In the genomic region with DNA sequence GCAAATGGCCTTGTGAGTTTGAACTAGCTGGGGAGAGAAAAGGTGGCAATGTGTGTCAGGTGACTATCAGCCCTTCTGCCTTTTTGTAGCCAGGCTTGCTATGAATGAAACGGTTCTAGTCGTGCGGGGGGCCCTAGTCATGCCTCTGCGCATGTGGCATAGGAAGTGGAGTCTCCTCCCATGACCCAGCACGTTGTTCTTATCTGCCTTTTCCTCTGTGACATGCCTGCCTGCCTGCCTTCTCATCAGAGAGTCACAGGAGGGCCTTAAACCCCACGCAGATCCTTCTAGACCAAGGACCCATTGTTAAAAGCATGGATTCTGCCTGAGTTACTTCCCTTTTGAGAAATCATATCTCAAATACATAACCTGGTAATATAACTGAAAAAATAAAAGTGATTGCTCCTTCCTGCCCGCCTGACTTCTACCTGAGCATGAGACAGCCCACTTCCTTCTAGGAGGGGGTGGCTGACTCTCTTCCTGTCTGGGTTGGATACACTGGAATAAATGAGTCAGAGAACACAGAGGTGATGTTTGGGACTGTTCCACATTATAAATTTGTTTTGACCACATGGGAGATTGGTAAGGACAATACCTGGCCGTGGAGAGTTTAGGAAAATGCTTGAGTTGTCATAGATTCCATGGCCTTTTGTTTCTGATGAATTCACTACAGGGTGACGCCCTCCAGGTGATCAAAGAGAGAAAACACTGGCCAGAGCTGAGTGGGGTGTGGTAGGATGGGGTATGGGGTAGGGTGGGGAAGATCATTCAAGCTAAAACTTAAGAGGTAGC, we compare ENCODE assay signal across 1 cellular context.
A peak's percentile ranks its signal among the peaks of the same experiment; 100 is the strongest.
TF ChIP-seq lines count a peak whose summit lies in the region.

No MANE protein-coding gene starts in this region.

TF ChIP-seq in K562, 482 proteins besides CTCF, POLR2A, EP300 and RAD21 (continued from another document and continues in another):
- TF ChIP-seq, protein P1, sequence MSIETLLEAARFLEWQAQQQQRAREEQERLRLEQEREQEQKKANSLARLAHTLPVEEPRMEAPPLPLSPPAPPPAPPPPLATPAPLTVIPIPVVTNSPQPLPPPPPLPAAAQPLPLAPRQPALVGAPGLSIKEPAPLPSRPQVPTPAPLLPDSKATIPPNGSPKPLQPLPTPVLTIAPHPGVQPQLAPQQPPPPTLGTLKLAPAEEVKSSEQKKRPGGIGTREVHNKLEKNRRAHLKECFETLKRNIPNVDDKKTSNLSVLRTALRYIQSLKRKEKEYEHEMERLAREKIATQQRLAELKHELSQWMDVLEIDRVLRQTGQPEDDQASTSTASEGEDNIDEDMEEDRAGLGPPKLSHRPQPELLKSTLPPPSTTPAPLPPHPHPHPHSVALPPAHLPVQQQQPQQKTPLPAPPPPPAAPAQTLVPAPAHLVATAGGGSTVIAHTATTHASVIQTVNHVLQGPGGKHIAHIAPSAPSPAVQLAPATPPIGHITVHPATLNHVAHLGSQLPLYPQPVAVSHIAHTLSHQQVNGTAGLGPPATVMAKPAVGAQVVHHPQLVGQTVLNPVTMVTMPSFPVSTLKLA (conservative IDR thresholded peaks at IDR 0.05): peak; percentile 78 to 86
- TF ChIP-seq, protein P2, sequence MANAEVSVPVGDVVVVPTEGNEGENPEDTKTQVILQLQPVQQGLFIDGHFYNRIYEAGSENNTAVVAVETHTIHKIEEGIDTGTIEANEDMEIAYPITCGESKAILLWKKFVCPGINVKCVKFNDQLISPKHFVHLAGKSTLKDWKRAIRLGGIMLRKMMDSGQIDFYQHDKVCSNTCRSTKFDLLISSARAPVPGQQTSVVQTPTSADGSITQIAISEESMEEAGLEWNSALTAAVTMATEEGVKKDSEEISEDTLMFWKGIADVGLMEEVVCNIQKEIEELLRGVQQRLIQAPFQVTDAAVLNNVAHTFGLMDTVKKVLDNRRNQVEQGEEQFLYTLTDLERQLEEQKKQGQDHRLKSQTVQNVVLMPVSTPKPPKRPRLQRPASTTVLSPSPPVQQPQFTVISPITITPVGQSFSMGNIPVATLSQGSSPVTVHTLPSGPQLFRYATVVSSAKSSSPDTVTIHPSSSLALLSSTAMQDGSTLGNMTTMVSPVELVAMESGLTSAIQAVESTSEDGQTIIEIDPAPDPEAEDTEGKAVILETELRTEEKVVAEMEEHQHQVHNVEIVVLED (CRISPR knock-in tag; IDR thresholded peaks at IDR 0.05): no peak
- TF ChIP-seq, protein P3, sequence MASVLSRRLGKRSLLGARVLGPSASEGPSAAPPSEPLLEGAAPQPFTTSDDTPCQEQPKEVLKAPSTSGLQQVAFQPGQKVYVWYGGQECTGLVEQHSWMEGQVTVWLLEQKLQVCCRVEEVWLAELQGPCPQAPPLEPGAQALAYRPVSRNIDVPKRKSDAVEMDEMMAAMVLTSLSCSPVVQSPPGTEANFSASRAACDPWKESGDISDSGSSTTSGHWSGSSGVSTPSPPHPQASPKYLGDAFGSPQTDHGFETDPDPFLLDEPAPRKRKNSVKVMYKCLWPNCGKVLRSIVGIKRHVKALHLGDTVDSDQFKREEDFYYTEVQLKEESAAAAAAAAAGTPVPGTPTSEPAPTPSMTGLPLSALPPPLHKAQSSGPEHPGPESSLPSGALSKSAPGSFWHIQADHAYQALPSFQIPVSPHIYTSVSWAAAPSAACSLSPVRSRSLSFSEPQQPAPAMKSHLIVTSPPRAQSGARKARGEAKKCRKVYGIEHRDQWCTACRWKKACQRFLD (CRISPR knock-in tag; IDR thresholded peaks at IDR 0.05): peak; percentile 86
- TF ChIP-seq MAZ (CRISPR knock-in tag; conservative IDR thresholded peaks at IDR 0.05 in 1 of 2, IDR thresholded peaks at IDR 0.05 in 1 of 2) (peak in 1 of 2 experiments; percentile 34; a peak in 1 of 4 replicates), FOXA3 (CRISPR knock-in tag; conservative IDR thresholded peaks at IDR 0.05 in 1 of 2, IDR thresholded peaks at IDR 0.05 in 1 of 2) (0 out of 4 replicates have a peak, but pooled peaks of 1 of the 2 experiments have one; percentile 22), RBBP5 (IDR thresholded peaks at IDR 0.05; ENCODE audit: borderline replicate concordance, insufficient read depth, low read length, poor library complexity, severe bottlenecking) (no peak), KLF16 (IDR thresholded peaks at IDR 0.05) (0 out of 2 replicates have a peak, but pooled peaks have one; percentile 6), CBX1 (IDR thresholded peaks at IDR 0.05; ENCODE audit: low read depth) (no peak), TEAD4 (IDR thresholded peaks at IDR 0.05; ENCODE audit: low read length) (0 out of 2 replicates have a peak, but pooled peaks have one; percentile 49), TEAD4 (CRISPR knock-in tag; IDR thresholded peaks at IDR 0.05; ENCODE audit: borderline replicate concordance) (0 out of 2 replicates have a peak, but pooled peaks have one; percentile 52), NFATC3 (IDR thresholded peaks at IDR 0.05) (peak; percentile 94), MAFG (tag; conservative IDR thresholded peaks at IDR 0.05) (0 out of 2 replicates have a peak, but pooled peaks have one; percentile 13), TAL1 (IDR thresholded peaks at IDR 0.05) (peak; percentile 54; the same call in 1 of the 2 replicates), POLR2AphosphoS5 (IDR thresholded peaks at IDR 0.05; ENCODE audit: control insufficient read depth, insufficient read depth, low read depth, low read length) (peak; percentile 35; the same call in 1 of the 2 replicates), ZNF217 (CRISPR knock-in tag; IDR thresholded peaks at IDR 0.05) (no peak), ZNF316 (IDR thresholded peaks at IDR 0.05) (0 out of 2 replicates have a peak, but pooled peaks have one; percentile 8), CBFA2T2 (conservative IDR thresholded peaks at IDR 0.05) (peak; percentile 41; the same call in 1 of the 2 replicates), FOSL1 (tag; conservative IDR thresholded peaks at IDR 0.05) (peak; percentile 96)
- TF ChIP-seq, protein P4, sequence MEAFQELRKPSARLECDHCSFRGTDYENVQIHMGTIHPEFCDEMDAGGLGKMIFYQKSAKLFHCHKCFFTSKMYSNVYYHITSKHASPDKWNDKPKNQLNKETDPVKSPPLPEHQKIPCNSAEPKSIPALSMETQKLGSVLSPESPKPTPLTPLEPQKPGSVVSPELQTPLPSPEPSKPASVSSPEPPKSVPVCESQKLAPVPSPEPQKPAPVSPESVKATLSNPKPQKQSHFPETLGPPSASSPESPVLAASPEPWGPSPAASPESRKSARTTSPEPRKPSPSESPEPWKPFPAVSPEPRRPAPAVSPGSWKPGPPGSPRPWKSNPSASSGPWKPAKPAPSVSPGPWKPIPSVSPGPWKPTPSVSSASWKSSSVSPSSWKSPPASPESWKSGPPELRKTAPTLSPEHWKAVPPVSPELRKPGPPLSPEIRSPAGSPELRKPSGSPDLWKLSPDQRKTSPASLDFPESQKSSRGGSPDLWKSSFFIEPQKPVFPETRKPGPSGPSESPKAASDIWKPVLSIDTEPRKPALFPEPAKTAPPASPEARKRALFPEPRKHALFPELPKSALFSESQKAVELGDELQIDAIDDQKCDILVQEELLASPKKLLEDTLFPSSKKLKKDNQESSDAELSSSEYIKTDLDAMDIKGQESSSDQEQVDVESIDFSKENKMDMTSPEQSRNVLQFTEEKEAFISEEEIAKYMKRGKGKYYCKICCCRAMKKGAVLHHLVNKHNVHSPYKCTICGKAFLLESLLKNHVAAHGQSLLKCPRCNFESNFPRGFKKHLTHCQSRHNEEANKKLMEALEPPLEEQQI (IDR thresholded peaks at IDR 0.05): peak; percentile 59; the same call in 1 of the 2 replicates
- TF ChIP-seq, protein P5, sequence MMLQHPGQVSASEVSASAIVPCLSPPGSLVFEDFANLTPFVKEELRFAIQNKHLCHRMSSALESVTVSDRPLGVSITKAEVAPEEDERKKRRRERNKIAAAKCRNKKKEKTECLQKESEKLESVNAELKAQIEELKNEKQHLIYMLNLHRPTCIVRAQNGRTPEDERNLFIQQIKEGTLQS (IDR thresholded peaks at IDR 0.05): peak; percentile 69
- TF ChIP-seq, protein P5 (CRISPR knock-in tag; conservative IDR thresholded peaks at IDR 0.05): no peak
- TF ChIP-seq, protein P6, sequence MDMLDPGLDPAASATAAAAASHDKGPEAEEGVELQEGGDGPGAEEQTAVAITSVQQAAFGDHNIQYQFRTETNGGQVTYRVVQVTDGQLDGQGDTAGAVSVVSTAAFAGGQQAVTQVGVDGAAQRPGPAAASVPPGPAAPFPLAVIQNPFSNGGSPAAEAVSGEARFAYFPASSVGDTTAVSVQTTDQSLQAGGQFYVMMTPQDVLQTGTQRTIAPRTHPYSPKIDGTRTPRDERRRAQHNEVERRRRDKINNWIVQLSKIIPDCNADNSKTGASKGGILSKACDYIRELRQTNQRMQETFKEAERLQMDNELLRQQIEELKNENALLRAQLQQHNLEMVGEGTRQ (CRISPR knock-in tag; IDR thresholded peaks at IDR 0.05): peak; percentile 18; the same call in 1 of the 2 replicates
- TF ChIP-seq, protein P7, sequence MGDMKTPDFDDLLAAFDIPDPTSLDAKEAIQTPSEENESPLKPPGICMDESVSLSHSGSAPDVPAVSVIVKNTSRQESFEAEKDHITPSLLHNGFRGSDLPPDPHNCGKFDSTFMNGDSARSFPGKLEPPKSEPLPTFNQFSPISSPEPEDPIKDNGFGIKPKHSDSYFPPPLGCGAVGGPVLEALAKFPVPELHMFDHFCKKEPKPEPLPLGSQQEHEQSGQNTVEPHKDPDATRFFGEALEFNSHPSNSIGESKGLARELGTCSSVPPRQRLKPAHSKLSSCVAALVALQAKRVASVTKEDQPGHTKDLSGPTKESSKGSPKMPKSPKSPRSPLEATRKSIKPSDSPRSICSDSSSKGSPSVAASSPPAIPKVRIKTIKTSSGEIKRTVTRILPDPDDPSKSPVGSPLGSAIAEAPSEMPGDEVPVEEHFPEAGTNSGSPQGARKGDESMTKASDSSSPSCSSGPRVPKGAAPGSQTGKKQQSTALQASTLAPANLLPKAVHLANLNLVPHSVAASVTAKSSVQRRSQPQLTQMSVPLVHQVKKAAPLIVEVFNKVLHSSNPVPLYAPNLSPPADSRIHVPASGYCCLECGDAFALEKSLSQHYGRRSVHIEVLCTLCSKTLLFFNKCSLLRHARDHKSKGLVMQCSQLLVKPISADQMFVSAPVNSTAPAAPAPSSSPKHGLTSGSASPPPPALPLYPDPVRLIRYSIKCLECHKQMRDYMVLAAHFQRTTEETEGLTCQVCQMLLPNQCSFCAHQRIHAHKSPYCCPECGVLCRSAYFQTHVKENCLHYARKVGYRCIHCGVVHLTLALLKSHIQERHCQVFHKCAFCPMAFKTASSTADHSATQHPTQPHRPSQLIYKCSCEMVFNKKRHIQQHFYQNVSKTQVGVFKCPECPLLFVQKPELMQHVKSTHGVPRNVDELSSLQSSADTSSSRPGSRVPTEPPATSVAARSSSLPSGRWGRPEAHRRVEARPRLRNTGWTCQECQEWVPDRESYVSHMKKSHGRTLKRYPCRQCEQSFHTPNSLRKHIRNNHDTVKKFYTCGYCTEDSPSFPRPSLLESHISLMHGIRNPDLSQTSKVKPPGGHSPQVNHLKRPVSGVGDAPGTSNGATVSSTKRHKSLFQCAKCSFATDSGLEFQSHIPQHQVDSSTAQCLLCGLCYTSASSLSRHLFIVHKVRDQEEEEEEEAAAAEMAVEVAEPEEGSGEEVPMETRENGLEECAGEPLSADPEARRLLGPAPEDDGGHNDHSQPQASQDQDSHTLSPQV (IDR thresholded peaks at IDR 0.05): peak; percentile 94
- TF ChIP-seq, protein P8, sequence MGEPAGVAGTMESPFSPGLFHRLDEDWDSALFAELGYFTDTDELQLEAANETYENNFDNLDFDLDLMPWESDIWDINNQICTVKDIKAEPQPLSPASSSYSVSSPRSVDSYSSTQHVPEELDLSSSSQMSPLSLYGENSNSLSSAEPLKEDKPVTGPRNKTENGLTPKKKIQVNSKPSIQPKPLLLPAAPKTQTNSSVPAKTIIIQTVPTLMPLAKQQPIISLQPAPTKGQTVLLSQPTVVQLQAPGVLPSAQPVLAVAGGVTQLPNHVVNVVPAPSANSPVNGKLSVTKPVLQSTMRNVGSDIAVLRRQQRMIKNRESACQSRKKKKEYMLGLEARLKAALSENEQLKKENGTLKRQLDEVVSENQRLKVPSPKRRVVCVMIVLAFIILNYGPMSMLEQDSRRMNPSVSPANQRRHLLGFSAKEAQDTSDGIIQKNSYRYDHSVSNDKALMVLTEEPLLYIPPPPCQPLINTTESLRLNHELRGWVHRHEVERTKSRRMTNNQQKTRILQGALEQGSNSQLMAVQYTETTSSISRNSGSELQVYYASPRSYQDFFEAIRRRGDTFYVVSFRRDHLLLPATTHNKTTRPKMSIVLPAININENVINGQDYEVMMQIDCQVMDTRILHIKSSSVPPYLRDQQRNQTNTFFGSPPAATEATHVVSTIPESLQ (CRISPR knock-in tag; IDR thresholded peaks at IDR 0.05): 0 out of 2 replicates have a peak, but pooled peaks have one; percentile 30
- TF ChIP-seq, protein P9, sequence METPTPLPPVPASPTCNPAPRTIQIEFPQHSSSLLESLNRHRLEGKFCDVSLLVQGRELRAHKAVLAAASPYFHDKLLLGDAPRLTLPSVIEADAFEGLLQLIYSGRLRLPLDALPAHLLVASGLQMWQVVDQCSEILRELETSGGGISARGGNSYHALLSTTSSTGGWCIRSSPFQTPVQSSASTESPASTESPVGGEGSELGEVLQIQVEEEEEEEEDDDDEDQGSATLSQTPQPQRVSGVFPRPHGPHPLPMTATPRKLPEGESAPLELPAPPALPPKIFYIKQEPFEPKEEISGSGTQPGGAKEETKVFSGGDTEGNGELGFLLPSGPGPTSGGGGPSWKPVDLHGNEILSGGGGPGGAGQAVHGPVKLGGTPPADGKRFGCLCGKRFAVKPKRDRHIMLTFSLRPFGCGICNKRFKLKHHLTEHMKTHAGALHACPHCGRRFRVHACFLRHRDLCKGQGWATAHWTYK (CRISPR knock-in tag; IDR thresholded peaks at IDR 0.05): 0 out of 2 replicates have a peak, but pooled peaks have one; percentile 17
- TF ChIP-seq, protein P10, sequence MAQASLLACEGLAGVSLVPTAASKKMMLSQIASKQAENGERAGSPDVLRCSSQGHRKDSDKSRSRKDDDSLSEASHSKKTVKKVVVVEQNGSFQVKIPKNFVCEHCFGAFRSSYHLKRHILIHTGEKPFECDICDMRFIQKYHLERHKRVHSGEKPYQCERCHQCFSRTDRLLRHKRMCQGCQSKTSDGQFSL (CRISPR knock-in tag; IDR thresholded peaks at IDR 0.05): peak; percentile 40; the same call in 1 of the 2 replicates
- TF ChIP-seq, protein P10 (tag; IDR thresholded peaks at IDR 0.05): no peak
